8 cellular contexts compared by ENCODE assay signal in genomic region chr14:31052905-31053586, GRCh38. TPM values are rescaled to one million over a fixed set of nuclear protein-coding genes. Genes with fewer than 3 reads are reported as not detected.
DNase-seq lines count a peak whose midpoint lies in the region; ATAC-seq and TF ChIP-seq lines count a peak whose summit lies in the region.
"Not testable (repeated sequence)": the region's sequence is repeated elsewhere in the genome, so short reads cannot be mapped to it uniquely, and the experiment has no call there.

No MANE protein-coding gene starts in this region.

- H3K36me3 ChIP-seq in ACC112 (ENCODE audit: insufficient read depth, low read length); gastrocnemius medialis; transverse colon: not testable (repeated sequence)

- DNase-seq in NCI-H146 treated with DMSO at 0.1 percent for 48 hours (lab: John Stamatoyannopoulos, UW; ENCODE audit: unreplicated experiment) (peak; percentile 2), coronary artery (ENCODE audit: low spot score) (peak; percentile 82), Right ventricle myocardium inferior (ENCODE audit: missing footprints) (peak; percentile 87), left colon (peak; percentile 12 to 31), mucosa of gallbladder (ENCODE audit: low spot score) (peak; percentile 26), gastrocnemius medialis (peak; percentile 32 to 80), transverse colon (peak; percentile 12)

- in situ Hi-C loops in gastrocnemius medialis (cut with MboI; ENCODE audit: low sequenced_read_pairs in 4 of 4); transverse colon (cut with MboI; ENCODE audit: low pct_ligation_motif_present in 1 of 4, low pct_unique_long_range_greater_than_20kb in 1 of 4, low sequenced_read_pairs in 3 of 4): not testable (repeated sequence)

- H3K9me3 ChIP-seq in gastrocnemius medialis, transverse colon: not testable (repeated sequence)

- not testable (repeated sequence) for TF ChIP-seq POLR2A in gastrocnemius medialis (IDR thresholded peaks at IDR 0.05); transverse colon (IDR thresholded peaks at IDR 0.05)

- not testable (repeated sequence) for H3K4me3 ChIP-seq in ACC112 (ENCODE audit: low read depth, low read length); coronary artery; gastrocnemius medialis; transverse colon

- TF ChIP-seq CTCF in coronary artery (IDR thresholded peaks at IDR 0.05); gastrocnemius medialis (IDR thresholded peaks at IDR 0.05 in 4 of 5, conservative IDR thresholded peaks at IDR 0.05 in 1 of 5); transverse colon (IDR thresholded peaks at IDR 0.05): not testable (repeated sequence)

- peak overlapping the region; percentile 15 for H2AFZ ChIP-seq in ACC112 (ENCODE audit: low read length, unreplicated experiment)

- H3K4me1 ChIP-seq in ACC112 (ENCODE audit: control insufficient read depth, insufficient read depth, low read length, unreplicated experiment); transverse colon: not testable (repeated sequence)
- H3K4me1 ChIP-seq in gastrocnemius medialis = peaks cover 9 to 10% of the 10 kb centered on the region in 2 donors

- TF ChIP-seq EP300 in transverse colon (IDR thresholded peaks at IDR 0.05; ENCODE audit: low read depth) = not testable (repeated sequence)

- intact Hi-C loops in Right ventricle myocardium inferior (cut with DNase I); left colon (cut with DNase I, micrococcal nuclease); gastrocnemius medialis (cut with DNase I; ENCODE audit: low total_unique reads); transverse colon (cut with DNase I; ENCODE audit: low total_unique reads): not testable (repeated sequence)

- not testable (repeated sequence) for H3K79me2 ChIP-seq in ACC112 (ENCODE audit: control insufficient read depth, insufficient read depth, low read length, unreplicated experiment)

- not testable (repeated sequence) for H3K27me3 ChIP-seq in ACC112 (ENCODE audit: insufficient read depth, low read length); gastrocnemius medialis; transverse colon

- 81 to 86% methylated on average over 6 to 9 of the region's 9 CpGs for WGBS in transverse colon (ENCODE audit: low coverage in 1 of 2), 2 donors

- peak; percentile 82 for ATAC-seq in Right ventricle myocardium inferior
- ATAC-seq in left colon = peak; percentile 55
- ATAC-seq in gastrocnemius medialis = peak; percentile 45 to 82

- not testable (repeated sequence) for H3K27ac ChIP-seq in ACC112 (ENCODE audit: low read depth, low read length)
- H3K27ac ChIP-seq in coronary artery = peak overlapping the region in 1 of 2 donors; percentile 64
- H3K27ac ChIP-seq in gastrocnemius medialis = peak overlapping the region in 3 of 4 donors; percentile 6 to 66 (median 29)
- peak overlapping the region in 1 of 4 donors; percentile 47 for H3K27ac ChIP-seq in transverse colon

RNA-seq across cellular contexts. Expression of gene STRN3, which starts 26.9 kb away (rescaled TPM):
- 48.4 TPM for total RNA-seq in Right ventricle myocardium inferior
- 10 to 100 TPM; 43.3 to 48.0 TPM for total RNA-seq in left colon
- 33.9 TPM for total RNA-seq in mucosa of gallbladder
- 10 to 100 TPM; 57.7 to 98.7 (median 77.9) TPM for total RNA-seq in gastrocnemius medialis
- total RNA-seq in transverse colon = 10 to 100 TPM; 42.3 to 57.5 (median 51.5) TPM

RNA-seq across cellular contexts. Expression of gene AP4S1, which starts 27.6 kb away (rescaled TPM):
- total RNA-seq in Right ventricle myocardium inferior = 6.5 TPM
- 1 to 10 TPM; 4.9 to 5.0 TPM for total RNA-seq in left colon
- 7.5 TPM for total RNA-seq in mucosa of gallbladder
- total RNA-seq in gastrocnemius medialis = 10 to 100 TPM in 2 of 4 donors, 1 to 10 TPM in 2; 2.9 to 12.8 (median 9.2) TPM
- total RNA-seq in transverse colon = 1 to 10 TPM in 3 of 4 donors, under 1 TPM in 1; 0.60 to 9.8 (median 4.6) TPM

Comparison
In these comparisons a context has a peak if more than half of its experiments do, and no peak if none do; other contexts are left out.
1. DNase-seq: peak in every context shown above with its lines; median percentile 87 in Right ventricle myocardium inferior; 82 in coronary artery; 56 in gastrocnemius medialis; 26 in mucosa of gallbladder; 22 in left colon; 12 in transverse colon; 2 in NCI-H146 treated with DMSO at 0.1 percent for 48 hours.